22 cellular contexts compared by ENCODE assay signal in genomic region chr3:117763561-117763960, GRCh38.
"Had no signal": no experiment of that assay in that cellular context is flagged by ENCODE, and none has a peak within 500 bp of the region (broad histone marks: within the 10 kb centered on the region; RNA-seq: fewer than 3 reads in every experiment).

No MANE protein-coding gene starts in this region.

- H3K9me3 Mint-ChIP-seq: activated T-helper 2 cell treated with anti-CD3 and anti-CD28 coated beads, Interferon-gamma antibody, Interleukin-2, Interleukin-4, amounts not matched to agents 10 μg/mL and 5 μg/mL and 100 μg/mL, durations not matched to agents 14 hours and 24 hours and 36 hours had no signal

- H3K27ac Mint-ChIP-seq: activated CD4-positive, alpha-beta memory T cell treated with anti-CD3 and anti-CD28 coated beads, Interleukin-2, amount 10 ng/mL, durations not matched to agents 7 days and 5 days; activated CD4-positive, alpha-beta T cell treated with anti-CD3 and anti-CD28 coated beads for 36 hours; activated naive CD4-positive, alpha-beta T cell treated with anti-CD3 and anti-CD28 coated beads, Interleukin-2, amount 10 ng/mL, durations not matched to agents 7 days and 5 days; activated naive CD8-positive, alpha-beta T cell treated with anti-CD3 and anti-CD28 coated beads for 36 hours; activated T-cell treated with anti-CD3 and anti-CD28 coated beads, Interleukin-2, amount 50 U/mL, for 72 hours; activated T-helper 2 cell treated with anti-CD3 and anti-CD28 coated beads, Interferon-gamma antibody, Interleukin-2, Interleukin-4, amounts not matched to agents 10 μg/mL and 5 μg/mL and 100 μg/mL, durations not matched to agents 14 hours and 24 hours and 36 hours had no signal

- H3K27me3 Mint-ChIP-seq: activated CD4-positive, alpha-beta memory T cell treated with anti-CD3 and anti-CD28 coated beads, Interleukin-2, amount 10 ng/mL, durations not matched to agents 7 days and 5 days; activated CD4-positive, alpha-beta T cell treated with anti-CD3 and anti-CD28 coated beads for 36 hours; activated naive CD4-positive, alpha-beta T cell treated with anti-CD3 and anti-CD28 coated beads, Interleukin-2, amount 10 ng/mL, durations not matched to agents 7 days and 5 days had no signal

- H3K36me3 Mint-ChIP-seq: activated naive CD4-positive, alpha-beta T cell treated with anti-CD3 and anti-CD28 coated beads, Interleukin-2, amount 10 ng/mL, durations not matched to agents 7 days and 5 days; activated naive CD8-positive, alpha-beta T cell treated with anti-CD3 and anti-CD28 coated beads for 36 hours had no signal

- H3K4me1 Mint-ChIP-seq: activated CD4-positive, alpha-beta memory T cell treated with anti-CD3 and anti-CD28 coated beads, Interleukin-2, amount 10 ng/mL, durations not matched to agents 7 days and 5 days; activated CD4-positive, alpha-beta T cell treated with anti-CD3 and anti-CD28 coated beads for 36 hours; activated naive CD4-positive, alpha-beta T cell treated with anti-CD3 and anti-CD28 coated beads, Interleukin-2, amount 10 ng/mL, durations not matched to agents 7 days and 5 days; activated naive CD8-positive, alpha-beta T cell treated with anti-CD3 and anti-CD28 coated beads for 36 hours had no signal

- H3K4me3 ChIP-seq: breast epithelium, SK-N-MC had no signal

- ATAC-seq: activated CD4-positive, alpha-beta T cell treated with anti-CD3 and anti-CD28 coated beads for 36 hours; activated T-cell treated with anti-CD3 and anti-CD28 coated beads, Interleukin-2, amount 50 U/mL, for 72 hours had no signal

- H3K27ac ChIP-seq: breast epithelium, SK-N-MC, WERI-Rb-1 had no signal

- DNase-seq: activated CD4-positive, alpha-beta memory T cell treated with anti-CD3 and anti-CD28 coated beads, Interleukin-2, amount 10 ng/mL, durations not matched to agents 7 days and 5 days; activated CD4-positive, alpha-beta T cell treated with anti-CD3 and anti-CD28 coated beads for 36 hours; activated CD4-positive, alpha-beta T cell treated with anti-CD3 and anti-CD28 coated beads, Interleukin-2, amount 50 U/mL, for 1 hour; activated CD8-positive, alpha-beta memory T cell treated with anti-CD3 and anti-CD28 coated beads, Interleukin-2, amount 50 U/mL, for 4 hours; activated gamma-delta T cell treated with Interleukin-2 at 50 U/mL for 16 hours; activated naive CD4-positive, alpha-beta T cell treated with anti-CD3 and anti-CD28 coated beads, Interleukin-2, amount 10 ng/mL, durations not matched to agents 7 days and 5 days; activated naive CD8-positive, alpha-beta T cell treated with anti-CD3 and anti-CD28 coated beads for 36 hours; activated T-cell treated with anti-CD3 and anti-CD28 coated beads, Interleukin-2, amount 50 U/mL, for 72 hours; central memory CD4-positive, alpha-beta T cell; MM.1S; NCI-H1105; NCI-H1436; NCI-H1694 treated with DMSO at 0.1 percent for 48 hours; NCI-H2029 treated with DMSO at 0.1 percent for 48 hours; NCI-H345; NCI-H510A; NCI-H748 treated with DMSO at 0.1 percent for 48 hours; T-helper 1 cell; WERI-Rb-1 had no signal

- H3K4me3 Mint-ChIP-seq: activated CD4-positive, alpha-beta memory T cell treated with anti-CD3 and anti-CD28 coated beads, Interleukin-2, amount 10 ng/mL, durations not matched to agents 7 days and 5 days; activated CD4-positive, alpha-beta T cell treated with anti-CD3 and anti-CD28 coated beads for 36 hours; activated naive CD4-positive, alpha-beta T cell treated with anti-CD3 and anti-CD28 coated beads, Interleukin-2, amount 10 ng/mL, durations not matched to agents 7 days and 5 days; activated naive CD8-positive, alpha-beta T cell treated with anti-CD3 and anti-CD28 coated beads for 36 hours; activated T-cell treated with anti-CD3 and anti-CD28 coated beads, Interleukin-2, amount 50 U/mL, for 72 hours had no signal
